Comparison of ENCODE assay signal across 27 cellular contexts in the genomic region with DNA sequence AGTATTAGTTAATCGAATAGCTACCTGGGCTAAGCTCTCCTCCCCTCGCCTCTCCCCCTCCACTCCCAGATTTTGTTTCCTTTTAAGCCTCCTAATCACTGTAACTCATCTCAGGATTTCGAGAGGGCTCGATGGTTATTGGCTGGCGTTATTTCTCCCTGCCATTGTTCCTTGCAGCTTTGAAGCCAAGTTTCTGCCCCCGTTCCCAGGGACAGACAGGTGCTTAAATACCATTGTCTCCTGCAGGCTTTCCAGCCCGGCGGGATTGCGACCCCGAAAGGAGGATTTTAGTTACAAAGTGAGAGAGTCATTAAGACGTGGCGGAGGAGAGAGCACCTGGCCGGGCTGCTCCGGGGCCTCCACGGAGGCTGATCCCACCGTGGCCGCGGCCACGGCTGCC.
"Had no signal": no experiment of that assay in that cellular context is flagged by ENCODE, and none has a peak within 500 bp of the region (broad histone marks: within the 10 kb centered on the region; RNA-seq: fewer than 3 reads in every experiment).

No MANE protein-coding gene starts in this region.

- ATAC-seq: activated CD4-positive, alpha-beta T cell treated with anti-CD3 and anti-CD28 coated beads for 36 hours; activated T-helper 17 cell treated with anti-CD3 and anti-CD28 coated beads, Interleukin-2, amount 50 U/mL, for 72 hours; foreskin keratinocyte; left lung; naive thymus-derived CD4-positive, alpha-beta T cell; right cardiac atrium; upper lobe of right lung had no signal

- H3K4me3 Mint-ChIP-seq: activated B cell treated with CpG ODN at 0.5 μM for 24 hours; activated CD4-positive, alpha-beta T cell treated with anti-CD3 and anti-CD28 coated beads for 36 hours; activated naive CD8-positive, alpha-beta T cell; activated T-cell treated with anti-CD3 and anti-CD28 coated beads, Interleukin-2, amount 50 U/mL, for 24 hours; activated T-helper 17 cell treated with anti-CD3 and anti-CD28 coated beads, Interleukin-2, amount 50 U/mL, for 72 hours; naive thymus-derived CD4-positive, alpha-beta T cell; stimulated activated naive CD8-positive, alpha-beta T cell treated with anti-CD3 and anti-CD28 coated beads, Interleukin-15, Interleukin-2, amounts not matched to agents 100 ng/mL and 50 ng/mL, for 24 hours had no signal

- DNase-seq: activated B cell treated with CpG ODN at 0.5 μM for 24 hours; activated CD4-positive, alpha-beta T cell treated with anti-CD3 and anti-CD28 coated beads for 36 hours; activated CD4-positive, alpha-beta T cell treated with anti-CD3 and anti-CD28 coated beads, Interleukin-2, amount 50 U/mL, for 4 hours; activated CD8-positive, alpha-beta memory T cell treated with anti-CD3 and anti-CD28 coated beads for 24 hours; activated CD8-positive, alpha-beta memory T cell treated with anti-CD3 and anti-CD28 coated beads, Interleukin-2, amount 50 U/mL, for 4 hours; activated naive CD4-positive, alpha-beta T cell; activated T-cell treated with anti-CD3 and anti-CD28 coated beads, Interleukin-2, amount 50 U/mL, for 24 hours; adrenal gland; brain microvascular endothelial cell; caudate nucleus; dermis blood vessel endothelial cell; effector CD8-positive, alpha-beta T cell; erythroblast; foreskin keratinocyte; naive thymus-derived CD4-positive, alpha-beta T cell; ovary; right cardiac atrium; stimulated activated CD4-positive, alpha-beta T cell treated with anti-CD3 and anti-CD28 coated beads, Interleukin-12 subunit alpha, Interleukin-12 subunit beta, amount 100 ng/mL, for 4 hours; stimulated activated CD4-positive, alpha-beta T cell treated with anti-CD3 and anti-CD28 coated beads, Interleukin-4, amount 100 ng/mL, for 4 hours; substantia nigra; T-helper 9 cell; thyroid gland; upper lobe of right lung had no signal

- H3K36me3 Mint-ChIP-seq: activated naive CD8-positive, alpha-beta T cell had no signal

- H3K27ac Mint-ChIP-seq: activated B cell treated with CpG ODN at 0.5 μM for 24 hours; activated CD4-positive, alpha-beta T cell treated with anti-CD3 and anti-CD28 coated beads for 36 hours; activated naive CD8-positive, alpha-beta T cell; activated T-cell treated with anti-CD3 and anti-CD28 coated beads, Interleukin-2, amount 50 U/mL, for 24 hours; activated T-helper 17 cell treated with anti-CD3 and anti-CD28 coated beads, Interleukin-2, amount 50 U/mL, for 72 hours; naive thymus-derived CD4-positive, alpha-beta T cell; stimulated activated naive CD8-positive, alpha-beta T cell treated with anti-CD3 and anti-CD28 coated beads, Interleukin-15, Interleukin-2, amounts not matched to agents 100 ng/mL and 50 ng/mL, for 24 hours had no signal

- H3K4me1 Mint-ChIP-seq: activated B cell treated with CpG ODN at 0.5 μM for 24 hours; activated CD4-positive, alpha-beta T cell treated with anti-CD3 and anti-CD28 coated beads for 36 hours; activated T-helper 17 cell treated with anti-CD3 and anti-CD28 coated beads, Interleukin-2, amount 50 U/mL, for 72 hours; naive thymus-derived CD4-positive, alpha-beta T cell had no signal

- H3K27me3 Mint-ChIP-seq: stimulated activated naive CD8-positive, alpha-beta T cell treated with anti-CD3 and anti-CD28 coated beads, Interleukin-15, Interleukin-2, amounts not matched to agents 100 ng/mL and 50 ng/mL, for 24 hours had no signal
